9 cellular contexts compared by ENCODE assay signal in the genomic region with DNA sequence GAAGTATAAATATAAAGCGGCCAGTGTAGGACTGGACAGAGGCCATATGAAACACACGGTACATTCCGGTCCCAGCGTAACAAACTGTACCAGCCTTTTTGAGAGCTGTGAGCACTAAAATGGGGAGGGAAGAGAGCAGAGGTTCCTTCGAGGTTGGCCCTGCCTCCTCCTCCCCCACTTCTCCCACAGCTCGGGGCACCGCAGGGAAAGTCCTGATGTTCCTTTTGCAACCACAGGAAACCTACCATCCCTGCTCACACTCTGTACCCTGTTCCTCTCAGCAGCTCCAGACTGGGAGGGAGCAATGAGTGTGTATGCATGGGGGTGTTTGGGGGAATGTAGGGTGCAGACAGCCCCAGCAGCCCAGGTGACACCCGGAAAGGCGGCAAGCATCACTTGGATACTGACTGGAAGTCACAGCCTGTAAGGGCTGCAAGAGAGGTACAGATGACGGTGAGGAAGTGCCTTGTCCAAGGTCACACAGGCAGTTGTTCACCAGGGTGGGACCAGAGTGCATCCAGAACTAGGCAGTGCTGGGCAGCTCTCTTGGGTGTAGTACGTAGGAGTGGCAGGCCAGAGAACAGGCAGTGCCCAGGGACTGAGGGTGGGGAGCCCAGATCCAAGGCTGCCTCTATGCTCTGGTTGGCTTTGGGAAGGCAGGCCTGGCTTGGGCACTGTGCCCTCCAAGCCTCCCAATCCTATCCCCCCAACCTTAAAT. TPM values are rescaled to one million over a fixed set of nuclear protein-coding genes. Genes with fewer than 3 reads are reported as not detected.
DNase-seq lines count a peak whose midpoint lies in the region; ATAC-seq and TF ChIP-seq lines count a peak whose summit lies in the region.
"Had no signal": no experiment of that assay in that cellular context is flagged by ENCODE, and none has a peak within 500 bp of the region (broad histone marks: within the 10 kb centered on the region; RNA-seq: fewer than 3 reads in every experiment).

No MANE protein-coding gene starts in this region.

- DNase-seq in AG04450 (ENCODE audit: low read depth, low spot score) (no peak), NB4 (ENCODE audit: low read depth) (peak; percentile 85), natural killer cell (no peak), mesenteric fat pad (ENCODE audit: low spot score) (no peak), epidermal melanocyte (ENCODE audit: insufficient read length, low spot score) (no peak), NCI-H524 (lab: John Stamatoyannopoulos, UW) (no peak)
- DNase-seq in effector memory CD4-positive, alpha-beta T cell: no peak
- DNase-seq in activated CD4-positive, CD25-positive, alpha-beta regulatory T cell (lab: John Stamatoyannopoulos, UW): no peak

- no peak for ATAC-seq in natural killer cell

- no peaks in the 10 kb centered on the region for H3K36me3 Mint-ChIP-seq in natural killer cell

- H3K4me1 Mint-ChIP-seq in natural killer cell: peaks cover 41 to 59% of the 10 kb centered on the region in 2 donors

- no peaks in the 10 kb centered on the region for H3K9me3 ChIP-seq in AG04450 (ENCODE audit: control insufficient read depth, insufficient read depth, low read length)
- H3K9me3 ChIP-seq in effector memory CD4-positive, alpha-beta T cell (ENCODE audit: control insufficient read depth, low read length): no peaks in the 10 kb centered on the region

- H3K4me3 Mint-ChIP-seq in natural killer cell: peak overlapping the region; percentile 4

- H3K36me3 ChIP-seq in effector memory CD4-positive, alpha-beta T cell (ENCODE audit: control insufficient read depth, insufficient read depth, low read length): no peaks in the 10 kb centered on the region

- no peaks in the 10 kb centered on the region for H3K27me3 Mint-ChIP-seq in natural killer cell (ENCODE audit: low read depth in 2 of 2)

- H3K9me3 Mint-ChIP-seq in natural killer cell: no peaks in the 10 kb centered on the region

- H3K27ac Mint-ChIP-seq in natural killer cell: peak overlapping the region; percentile 43 to 72

- no peaks in the 10 kb centered on the region for H3K27me3 ChIP-seq in AG04450 (ENCODE audit: control insufficient read depth, insufficient read depth, low read length)
- H3K27me3 ChIP-seq in effector memory CD4-positive, alpha-beta T cell (replicated peaks; ENCODE audit: control insufficient read depth, insufficient read depth, low read length, poor library complexity, severe bottlenecking): no peaks in the 10 kb centered on the region

- CTCF ChIA-PET in AG04450 (lab: Charles Lee): interaction anchor here (0.5 to 4.0 kb wide), 2 partner anchors 11 to 141 kb away, joined by 3 to 17 read pairs; partner anchors contain the start of gene ARMC12

- H3K4me3 ChIP-seq in AG04450 (ENCODE audit: low read depth, low read length) (no peak overlapping the region), NB4 (ENCODE audit: low read depth, low read length) (no peak overlapping the region)
- no peak overlapping the region for H3K4me3 ChIP-seq in effector memory CD4-positive, alpha-beta T cell (ENCODE audit: insufficient read depth, low read depth, low read length, poor library complexity, severe bottlenecking)

- TF ChIP-seq POLR2A in NB4 (IDR thresholded peaks at IDR 0.05; ENCODE audit: extremely low read depth, insufficient read length): no peak

- peaks cover 62% of the 10 kb centered on the region for H3K4me1 ChIP-seq in effector memory CD4-positive, alpha-beta T cell (ENCODE audit: control insufficient read depth, insufficient read depth, low read length, poor library complexity, severe bottlenecking)

- intact Hi-C loops in natural killer cell (cut with micrococcal nuclease): loop anchor here (2.0 to 5.0 kb wide), 2 partner anchors 59 to 259 kb away; no protein-coding TSS in a partner anchor

- POLR2A ChIA-PET in AG04450 (lab: Yijun Ruan, JAX): no interaction called here

- peak overlapping the region; percentile 39 for H3K27ac ChIP-seq in AG04450 (ENCODE audit: low read depth, low read length)
- peak overlapping the region; percentile 75 for H3K27ac ChIP-seq in effector memory CD4-positive, alpha-beta T cell (ENCODE audit: insufficient read depth, low read length, poor library complexity, severe bottlenecking)

- TF ChIP-seq CTCF in AG04450 (IDR thresholded peaks at IDR 0.05; ENCODE audit: low read depth, low read length): no peak
- no peak for TF ChIP-seq CTCF in NB4 (IDR thresholded peaks at IDR 0.05; ENCODE audit: low read depth, low read length)
- no peak for TF ChIP-seq CTCF in natural killer cell (IDR thresholded peaks at IDR 0.05)

RNA-seq across cellular contexts. Expression of gene ARMC12, which starts 11.0 kb away (rescaled TPM):
- polyA plus RNA-seq in AG04450 (2011; rRNA removed): 0.53 and 0.58 TPM in 2 replicates
- 0.83 and 1.00 TPM in 2 replicates for polyA minus RNA-seq in AG04450 (2011; rRNA and poly(A)+ RNA removed)
- 1 to 10 TPM in 1 of 3 donors, under 1 TPM in 2; 0.59 to 1.5 (median 0.64) TPM for total RNA-seq in natural killer cell
- 0.58 TPM for total RNA-seq in mesenteric fat pad

RNA-seq across cellular contexts. Expression of gene FKBP5, which starts 37.2 kb away (rescaled TPM):
- 6.9 and 7.6 TPM in 2 replicates for polyA plus RNA-seq in AG04450 (2011; rRNA removed)
- 3.3 and 4.0 TPM in 2 replicates for polyA minus RNA-seq in AG04450 (2011; rRNA and poly(A)+ RNA removed)
- 10 to 100 TPM; 15.5 to 30.2 (median 27.3) TPM for total RNA-seq in natural killer cell
- total RNA-seq in mesenteric fat pad: 212 TPM

RNA-seq across cellular contexts. Expression of gene CLPSL2, which starts 50.5 kb away (rescaled TPM):
- polyA plus RNA-seq in AG04450 (2011; rRNA removed): not detected in 2 replicates
- not detected in 2 replicates for polyA minus RNA-seq in AG04450 (2011; rRNA and poly(A)+ RNA removed)
- total RNA-seq in natural killer cell (not detected), mesenteric fat pad (not detected)
- polyA plus RNA-seq: neural cell had no signal

RNA-seq across cellular contexts. Expression of gene CLPSL1, which starts 54.9 kb away (rescaled TPM):
- not detected in 2 replicates for polyA plus RNA-seq in AG04450 (2011; rRNA removed)
- polyA minus RNA-seq in AG04450 (2011; rRNA and poly(A)+ RNA removed): not detected in 2 replicates
- total RNA-seq in natural killer cell: not detected
- total RNA-seq in mesenteric fat pad: not detected
- polyA plus RNA-seq: neural cell had no signal
